23 cellular contexts compared by ENCODE assay signal in the genomic region with DNA sequence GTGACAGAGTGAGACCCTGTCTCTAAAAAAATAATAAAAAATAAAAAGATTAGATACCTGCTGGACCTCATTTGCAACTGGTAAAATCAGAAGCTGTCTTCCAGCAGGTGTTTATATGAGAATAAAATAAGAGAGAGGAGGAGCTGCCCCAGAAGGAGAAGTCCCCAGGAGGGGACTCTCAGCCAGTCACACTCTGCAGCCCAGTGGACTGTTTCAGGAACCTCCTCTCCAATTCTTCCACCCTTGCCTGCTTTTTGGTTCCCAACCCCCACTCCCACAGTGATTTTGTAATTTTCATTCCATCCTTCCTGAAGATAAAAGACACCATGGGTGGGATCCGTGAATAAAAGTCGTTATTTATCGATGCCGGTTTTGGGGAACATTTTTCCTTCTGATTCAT.
"Had no signal": no experiment of that assay in that cellular context is flagged by ENCODE, and none has a peak within 500 bp of the region (broad histone marks: within the 10 kb centered on the region; RNA-seq: fewer than 3 reads in every experiment).

No MANE protein-coding gene starts in this region.

- H3K9me3 ChIP-seq: stomach, suprapubic skin, testis, thoracic aorta, tibial artery, tibial nerve, transverse colon, upper lobe of left lung, upper lobe of right lung, uterus, vagina had no signal

- H3K4me3 ChIP-seq: stomach, suprapubic skin, testis, thoracic aorta, tibial artery, tibial nerve, transverse colon, upper lobe of left lung, upper lobe of right lung, uterus, vagina had no signal

- H3K27ac ChIP-seq: stomach, suprapubic skin, testis, thoracic aorta, tibial artery, tibial nerve, transverse colon, upper lobe of left lung, upper lobe of right lung, uterus, vagina had no signal

- DNase-seq: stimulated activated CD4-positive, alpha-beta T cell treated with anti-CD3 and anti-CD28 coated beads, Interleukin-2, amount 100 ng/mL, for 48 hours; stimulated activated CD4-positive, alpha-beta T cell treated with anti-CD3 and anti-CD28 coated beads, Interleukin-4, amount 100 ng/mL, for 1 hour; stimulated activated CD4-positive, alpha-beta T cell treated with anti-CD3 and anti-CD28 coated beads, Interleukin-4, amount 100 ng/mL, for 24 hours; stimulated activated CD4-positive, alpha-beta T cell treated with anti-CD3 and anti-CD28 coated beads, Interleukin-4, amount 100 ng/mL, for 4 hours; stimulated activated CD8-positive, alpha-beta memory T cell treated with anti-CD3 and anti-CD28 coated beads, Interleukin-4, amount 100 ng/mL, for 48 hours; stimulated activated naive B cell treated with anti-CD40 and anti-IgM and Interleukin-4, amounts not matched to agents 10 μg/mL and 1 μg/mL and 100 μg/mL, for 72 hours; stimulated activated naive CD4-positive, alpha-beta T cell; stimulated activated naive CD4-positive, alpha-beta T cell treated with Interleukin-2 at 50 U/mL for 16 hours; stimulated activated naive CD8-positive, alpha-beta T cell treated with anti-CD3 and anti-CD28 coated beads, Interleukin-15, amount 100 ng/mL, for 72 hours; stimulated activated naive CD8-positive, alpha-beta T cell treated with anti-CD3 and anti-CD28 coated beads, Interleukin-15, Interleukin-2, amounts not matched to agents 100 U/mL and 50 U/mL, for 24 hours; stomach; substantia nigra; testis; tibial artery; transverse colon; trophoblast cell; upper lobe of left lung; upper lobe of right lung; uterus had no signal

- H3K36me3 ChIP-seq: stomach, suprapubic skin, thoracic aorta, tibial artery, tibial nerve, transverse colon, upper lobe of left lung, upper lobe of right lung, uterus, vagina had no signal

- H3K27me3 ChIP-seq: testis, tibial nerve, transverse colon, upper lobe of left lung, upper lobe of right lung, uterus, vagina had no signal

- H3K4me1 ChIP-seq: suprapubic skin, testis, tibial artery, transverse colon, upper lobe of left lung, upper lobe of right lung, uterus had no signal
